In the genomic region with DNA sequence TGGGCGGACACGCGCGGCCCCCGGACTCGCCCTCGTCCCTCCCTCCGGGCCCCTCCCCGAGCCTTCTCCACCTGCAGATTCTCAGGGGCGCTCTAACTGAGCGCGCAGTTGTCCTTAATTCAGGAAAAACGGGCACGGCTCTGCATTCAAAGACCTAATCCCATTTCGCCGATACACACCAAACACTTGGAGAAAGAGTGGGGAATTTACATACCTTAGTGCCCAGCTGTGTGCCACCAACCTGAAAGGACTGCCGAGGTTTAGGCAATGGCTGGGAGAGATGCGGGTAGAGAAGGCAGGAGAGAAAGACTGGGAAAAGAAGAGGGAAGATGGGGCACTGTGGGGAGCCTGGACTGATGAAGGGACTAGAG, we compare ENCODE assay signal across 9 cellular contexts. TPM values are rescaled to one million over a fixed set of nuclear protein-coding genes. Genes with fewer than 3 reads are reported as not detected.
DNase-seq lines count a peak whose midpoint lies in the region; ATAC-seq and TF ChIP-seq lines count a peak whose summit lies in the region.
"Had no signal": no experiment of that assay in that cellular context is flagged by ENCODE, and none has a peak within 500 bp of the region (broad histone marks: within the 10 kb centered on the region; RNA-seq: fewer than 3 reads in every experiment).

No MANE protein-coding gene starts in this region.

- H3K27ac ChIP-seq in ectodermal cell (ENCODE audit: insufficient read depth, low read depth, low read length, poor library complexity, severe bottlenecking) (peak overlapping the region; percentile 97), tibial artery (no peak overlapping the region)

- H3K9me3 Mint-ChIP-seq in activated naive CD4-positive, alpha-beta T cell treated with anti-CD3 and anti-CD28 coated beads for 36 hours = peaks cover 3% of the 10 kb centered on the region
- H3K9me3 Mint-ChIP-seq in naive B cell = peaks cover 2 to 33% (median 22%) of the 10 kb centered on the region in 7 donors

- no peak overlapping the region for H3K27ac Mint-ChIP-seq in activated naive CD4-positive, alpha-beta T cell treated with anti-CD3 and anti-CD28 coated beads for 36 hours
- no peak overlapping the region for H3K27ac Mint-ChIP-seq in naive B cell

- peaks cover 41% of the 10 kb centered on the region for H3K27me3 Mint-ChIP-seq in activated naive CD4-positive, alpha-beta T cell treated with anti-CD3 and anti-CD28 coated beads for 36 hours (ENCODE audit: low read depth)
- peaks cover 38 to 52% (median 44%) of the 10 kb centered on the region in 3 donors for H3K27me3 Mint-ChIP-seq in naive B cell

- WGBS in ectodermal cell, 2 experiments = 0 to 1% methylated on average over 18 of the region's 18 CpGs

- H3K9me3 ChIP-seq in ectodermal cell (ENCODE audit: control insufficient read depth, low read length) (no peaks in the 10 kb centered on the region), tibial artery (no peaks in the 10 kb centered on the region)

- intact Hi-C loops in activated naive CD4-positive, alpha-beta T cell treated with anti-CD3 and anti-CD28 coated beads for 36 hours (cut with micrococcal nuclease) = no loop called here
- intact Hi-C loops in tibial artery (cut with DNase I; ENCODE audit: low total_unique reads) = no loop called here

- no peak for DNase-seq in activated naive CD4-positive, alpha-beta T cell treated with anti-CD3 and anti-CD28 coated beads for 36 hours
- DNase-seq in activated naive CD4-positive, alpha-beta T cell (lab: John Stamatoyannopoulos, UW) = no peak
- DNase-seq in naive B cell (no peak), tibial artery (no peak)
- DNase-seq: Calu3 had no signal

- no peak for TF ChIP-seq CTCF in tibial artery (IDR thresholded peaks at IDR 0.05)

- H3K27me3 ChIP-seq in ectodermal cell (ENCODE audit: control insufficient read depth, insufficient read depth, low read length, poor library complexity, severe bottlenecking) (no peaks in the 10 kb centered on the region), tibial artery (peaks cover 0 to 49% of the 10 kb centered on the region in 2 donors)

- H3K4me3 ChIP-seq in ectodermal cell (ENCODE audit: insufficient read depth, low read depth, low read length) = peak overlapping the region; percentile 33
- H3K4me3 ChIP-seq in tibial artery = peak overlapping the region; percentile 33 to 48

- peak overlapping the region; percentile 4 for H3K4me3 Mint-ChIP-seq in activated naive CD4-positive, alpha-beta T cell treated with anti-CD3 and anti-CD28 coated beads for 36 hours
- peak overlapping the region in 7 of 8 donors; percentile 6 to 71 (median 50) for H3K4me3 Mint-ChIP-seq in naive B cell

- CTCF ChIA-PET in activated naive CD4-positive, alpha-beta T cell treated with anti-CD3 and anti-CD28 coated beads for 36 hours (lab: Charles Lee) = no interaction called here

- H3K4me1 ChIP-seq in ectodermal cell (ENCODE audit: control insufficient read depth, insufficient read depth, low read length) = peaks cover 14% of the 10 kb centered on the region
- H3K4me1 ChIP-seq in tibial artery = peaks cover 0 to 12% (median 9%) of the 10 kb centered on the region in 4 donors

- ATAC-seq in naive B cell (ENCODE audit: low read depth in 2 of 2) (no peak), GM21390 (IDR thresholded peaks at IDR 0.05; ENCODE audit: unreplicated experiment) (no peak), GM18907 (IDR thresholded peaks at IDR 0.05; ENCODE audit: unreplicated experiment) (no peak), HG02970 (IDR thresholded peaks at IDR 0.05; ENCODE audit: low FRiP score, unreplicated experiment) (no peak)

- H3K36me3 ChIP-seq in ectodermal cell (ENCODE audit: control insufficient read depth, insufficient read depth, low read length) = no peaks in the 10 kb centered on the region
- no peaks in the 10 kb centered on the region for H3K36me3 ChIP-seq in tibial artery

- no peaks in the 10 kb centered on the region for H3K36me3 Mint-ChIP-seq in activated naive CD4-positive, alpha-beta T cell treated with anti-CD3 and anti-CD28 coated beads for 36 hours (ENCODE audit: low read depth)
- H3K36me3 Mint-ChIP-seq in naive B cell = peaks cover 5 to 8% of the 10 kb centered on the region in 2 donors

- H3K4me1 Mint-ChIP-seq in activated naive CD4-positive, alpha-beta T cell treated with anti-CD3 and anti-CD28 coated beads for 36 hours (ENCODE audit: low read depth) = peaks cover 5% of the 10 kb centered on the region
- peaks cover 5 to 7% (median 6%) of the 10 kb centered on the region in 3 donors for H3K4me1 Mint-ChIP-seq in naive B cell

RNA-seq across cellular contexts. Expression of a gene that starts 21.8 kb away (rescaled TPM):
- total RNA-seq in activated naive CD4-positive, alpha-beta T cell treated with anti-CD3 and anti-CD28 coated beads for 36 hours = not detected
- polyA plus RNA-seq in ectodermal cell (2013, experiment 1 of 4) = 142 TPM
- 154 TPM for polyA plus RNA-seq in ectodermal cell (2013, experiment 2 of 4)
- polyA plus RNA-seq in ectodermal cell (2013, experiment 3 of 4) = 120 TPM
- polyA plus RNA-seq in ectodermal cell (2013, experiment 4 of 4) = 137 TPM
- polyA plus RNA-seq in naive B cell (ENCODE audit: low read depth in 6 of 6) = not detected
- total RNA-seq: Calu3 had no signal

RNA-seq across cellular contexts. Expression of a gene that starts 51.5 kb away (rescaled TPM):
- total RNA-seq in activated naive CD4-positive, alpha-beta T cell treated with anti-CD3 and anti-CD28 coated beads for 36 hours = not detected
- 3,351 TPM for polyA plus RNA-seq in ectodermal cell (2013, experiment 1 of 4)
- 2,924 TPM for polyA plus RNA-seq in ectodermal cell (2013, experiment 2 of 4)
- 25,369 TPM for polyA plus RNA-seq in ectodermal cell (2013, experiment 3 of 4)
- 11,389 TPM for polyA plus RNA-seq in ectodermal cell (2013, experiment 4 of 4)
- polyA plus RNA-seq in naive B cell (ENCODE audit: low read depth in 6 of 6) = not detected
